Comparison of ENCODE assay signal across 13 cellular contexts in the genomic region with DNA sequence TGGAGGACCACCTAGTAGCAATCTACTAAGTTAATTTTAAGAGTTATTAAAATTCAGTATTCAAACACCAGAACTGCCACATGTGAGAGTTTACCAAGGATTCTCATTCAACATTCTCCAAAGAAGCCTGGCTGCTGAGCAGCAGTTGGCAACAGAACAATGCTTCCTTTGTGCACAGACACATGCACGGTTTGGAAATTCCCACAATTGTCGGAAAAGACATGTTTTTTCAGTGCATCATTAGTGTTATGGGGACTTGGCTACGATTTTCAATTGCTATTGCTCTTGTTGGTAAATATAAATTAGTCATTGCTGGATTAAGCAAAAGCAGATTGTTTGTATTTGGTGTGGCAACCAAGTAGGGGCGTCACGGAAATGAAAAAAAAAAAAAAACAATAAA. TPM values are rescaled to one million over a fixed set of nuclear protein-coding genes. Genes with fewer than 3 reads are reported as not detected.
DNase-seq lines count a peak whose midpoint lies in the region; ATAC-seq and TF ChIP-seq lines count a peak whose summit lies in the region.
"Had no signal": no experiment of that assay in that cellular context is flagged by ENCODE, and none has a peak within 500 bp of the region (broad histone marks: within the 10 kb centered on the region; RNA-seq: fewer than 3 reads in every experiment).

No MANE protein-coding gene starts in this region.

- no peaks in the 10 kb centered on the region for H4K20me1 ChIP-seq in fibroblast of lung (ENCODE audit: control insufficient read depth, extremely low read depth, insufficient read depth, low read length)
- H4K20me1 ChIP-seq in hepatocyte (ENCODE audit: insufficient read depth, poor library complexity, severe bottlenecking), result no peaks in the 10 kb centered on the region

- H3K4me1 ChIP-seq in fibroblast of lung (ENCODE audit: control insufficient read depth, extremely low read depth, insufficient read depth, low read length), result no peaks in the 10 kb centered on the region
- H3K4me1 ChIP-seq in mucosa of descending colon (ENCODE audit: low read depth), result no peaks in the 10 kb centered on the region
- H3K4me1 ChIP-seq in naive thymus-derived CD4-positive, alpha-beta T cell (ENCODE audit: control insufficient read depth in 2 of 2, insufficient read depth in 2 of 2, low read length in 2 of 2), result no peaks in the 10 kb centered on the region
- no peaks in the 10 kb centered on the region for H3K4me1 ChIP-seq in hepatocyte (ENCODE audit: insufficient read depth)

- H3K4me3 ChIP-seq in AG10803 (ENCODE audit: low read length), result no peak overlapping the region
- H3K4me3 ChIP-seq in fibroblast of lung (replicated peaks in 1 of 4; ENCODE audit: control extremely low read depth in 1 of 4, insufficient read depth in 1 of 4, low read depth in 3 of 4, low read length in 4 of 4), result no peak overlapping the region
- H3K4me3 ChIP-seq in mucosa of descending colon, result no peak overlapping the region
- H3K4me3 ChIP-seq in naive thymus-derived CD4-positive, alpha-beta T cell (ENCODE audit: low read length), result no peak overlapping the region
- H3K4me3 ChIP-seq in hepatocyte, result no peak overlapping the region
- H3K4me3 ChIP-seq: upper lobe of right lung had no signal

- H3K9me2 ChIP-seq in hepatocyte (replicated peaks; ENCODE audit: insufficient read depth), result no peaks in the 10 kb centered on the region

- H3K27me3 Mint-ChIP-seq in activated T-cell treated with anti-CD3 and anti-CD28 coated beads, Interleukin-2, amount 50 U/mL, for 4 hours (ENCODE audit: low read depth), result no peaks in the 10 kb centered on the region
- H3K27me3 Mint-ChIP-seq in activated T-helper 17 cell treated with anti-CD3 and anti-CD28 coated beads, Interleukin-2, amount 50 U/mL, for 72 hours, result no peaks in the 10 kb centered on the region
- H3K27me3 Mint-ChIP-seq in naive thymus-derived CD4-positive, alpha-beta T cell, result peaks cover 0 to 20% (median 4%) of the 10 kb centered on the region in 5 donors

- ATAC-seq in mucosa of descending colon, result peak; percentile 57
- ATAC-seq in activated T-cell treated with anti-CD3 and anti-CD28 coated beads, Interleukin-2, amount 50 U/mL, for 4 hours, result no peak
- ATAC-seq in activated T-helper 17 cell treated with anti-CD3 and anti-CD28 coated beads, Interleukin-2, amount 50 U/mL, for 72 hours (replicated peaks), result no peak
- ATAC-seq in naive thymus-derived CD4-positive, alpha-beta T cell, result no peak
- ATAC-seq: naive thymus-derived CD8-positive, alpha-beta T cell; upper lobe of right lung had no signal

- CTCF ChIA-PET in RWPE1 (lab: Yijun Ruan, JAX), result interaction anchor here (0.6 kb wide), 1 partner anchor 581 kb away, joined by 3 read pairs; no protein-coding TSS in a partner anchor
- CTCF ChIA-PET in naive thymus-derived CD4-positive, alpha-beta T cell (lab: Charles Lee), result no interaction called here

- H3K4me3 Mint-ChIP-seq in activated T-cell treated with anti-CD3 and anti-CD28 coated beads, Interleukin-2, amount 50 U/mL, for 4 hours, result no peak overlapping the region
- H3K4me3 Mint-ChIP-seq in activated T-helper 17 cell treated with anti-CD3 and anti-CD28 coated beads, Interleukin-2, amount 50 U/mL, for 72 hours, result no peak overlapping the region
- H3K4me3 Mint-ChIP-seq in naive thymus-derived CD4-positive, alpha-beta T cell, result no peak overlapping the region
- H3K4me3 Mint-ChIP-seq: activated naive CD8-positive, alpha-beta T cell treated with anti-CD3 and anti-CD28 coated beads for 36 hours; naive thymus-derived CD8-positive, alpha-beta T cell had no signal

- POLR2A ChIA-PET in RWPE1 (lab: Yijun Ruan, JAX; ENCODE audit: low non-redundant PET), result no interaction called here
- POLR2A ChIA-PET in naive thymus-derived CD4-positive, alpha-beta T cell (lab: Charles Lee), result no interaction called here

- H3K36me3 Mint-ChIP-seq in activated T-cell treated with anti-CD3 and anti-CD28 coated beads, Interleukin-2, amount 50 U/mL, for 4 hours (ENCODE audit: insufficient read depth), result peaks cover 3% of the 10 kb centered on the region
- H3K36me3 Mint-ChIP-seq in activated T-helper 17 cell treated with anti-CD3 and anti-CD28 coated beads, Interleukin-2, amount 50 U/mL, for 72 hours (ENCODE audit: low read depth), result no peaks in the 10 kb centered on the region
- H3K36me3 Mint-ChIP-seq in naive thymus-derived CD4-positive, alpha-beta T cell, result peaks cover 0 to 4% (median 3%) of the 10 kb centered on the region in 5 donors
- H3K36me3 Mint-ChIP-seq: activated naive CD8-positive, alpha-beta T cell treated with anti-CD3 and anti-CD28 coated beads for 36 hours; naive thymus-derived CD8-positive, alpha-beta T cell had no signal

- peak; percentile 87 for DNase-seq in AG10803 (ENCODE audit: low read depth)
- peak; percentile 7 for DNase-seq in RWPE1 (ENCODE audit: low spot score)
- peak; percentile 65 to 92 for DNase-seq in fibroblast of lung (ENCODE audit: low read depth in 2 of 2)
- peak in 1 of 3 donors; percentile 16 for DNase-seq in mucosa of descending colon
- no peak for DNase-seq in activated T-cell treated with anti-CD3 and anti-CD28 coated beads, Interleukin-2, amount 50 U/mL, for 4 hours
- DNase-seq in naive thymus-derived CD4-positive, alpha-beta T cell, result no peak
- DNase-seq in hepatocyte (ENCODE audit: low spot score), result no peak
- DNase-seq: activated naive CD8-positive, alpha-beta T cell treated with anti-CD3 and anti-CD28 coated beads for 36 hours; glutamatergic neuron; naive thymus-derived CD8-positive, alpha-beta T cell; NCI-H1930; upper lobe of right lung had no signal

- WGBS in hepatocyte (ENCODE audit: low lambda C conversion rate, missing lambda C conversion rate), result 86% methylated on average over 5 of the region's 5 CpGs

- TF ChIP-seq CTCF in AG10803 (conservative IDR thresholded peaks at IDR 0.05; ENCODE audit: low read length) (no peak), RWPE1 (conservative IDR thresholded peaks at IDR 0.05; ENCODE audit: low read depth) (no peak), fibroblast of lung (conservative IDR thresholded peaks at IDR 0.05 in 1 of 2, IDR thresholded peaks at IDR 0.05 in 1 of 2; ENCODE audit: low read depth in 1 of 2, low read length in 2 of 2) (no peak), mucosa of descending colon (IDR thresholded peaks at IDR 0.05) (no peak), hepatocyte (IDR thresholded peaks at IDR 0.05; ENCODE audit: poor library complexity) (no peak)

- no peaks in the 10 kb centered on the region for H3K79me2 ChIP-seq in fibroblast of lung (ENCODE audit: control insufficient read depth, insufficient read depth, low read length)
- H3K79me2 ChIP-seq in hepatocyte, result no peaks in the 10 kb centered on the region

- intact Hi-C loops in mucosa of descending colon (cut with DNase I, micrococcal nuclease), result no loop called here
- intact Hi-C loops in naive thymus-derived CD4-positive, alpha-beta T cell (cut with micrococcal nuclease), result no loop called here

- H3K27me3 ChIP-seq in fibroblast of lung (ENCODE audit: control insufficient read depth, insufficient read depth, low read length) (no peaks in the 10 kb centered on the region), hepatocyte (no peaks in the 10 kb centered on the region)
- no peaks in the 10 kb centered on the region for H3K27me3 ChIP-seq in naive thymus-derived CD4-positive, alpha-beta T cell (ENCODE audit: control insufficient read depth in 2 of 2, insufficient read depth in 2 of 2, low read length in 2 of 2)
- H3K27me3 ChIP-seq: upper lobe of right lung had no signal

- H3K27ac ChIP-seq in RWPE1 (no peak overlapping the region), fibroblast of lung (ENCODE audit: insufficient read depth, low read length) (no peak overlapping the region), hepatocyte (no peak overlapping the region)
- H3K27ac ChIP-seq in naive thymus-derived CD4-positive, alpha-beta T cell (ENCODE audit: low read depth, low read length), result no peak overlapping the region
- H3K27ac ChIP-seq: upper lobe of right lung had no signal

- H3K4me1 Mint-ChIP-seq in activated T-cell treated with anti-CD3 and anti-CD28 coated beads, Interleukin-2, amount 50 U/mL, for 4 hours (ENCODE audit: low read depth), result peaks cover 16% of the 10 kb centered on the region
- H3K4me1 Mint-ChIP-seq in activated T-helper 17 cell treated with anti-CD3 and anti-CD28 coated beads, Interleukin-2, amount 50 U/mL, for 72 hours, result no peaks in the 10 kb centered on the region
- H3K4me1 Mint-ChIP-seq in naive thymus-derived CD4-positive, alpha-beta T cell, result peaks cover 0 to 5% (median 0%) of the 10 kb centered on the region in 7 donors
- H3K4me1 Mint-ChIP-seq: activated naive CD8-positive, alpha-beta T cell treated with anti-CD3 and anti-CD28 coated beads for 36 hours; naive thymus-derived CD8-positive, alpha-beta T cell had no signal

- H3K36me3 ChIP-seq in fibroblast of lung (ENCODE audit: control insufficient read depth, insufficient read depth, low read length) (no peaks in the 10 kb centered on the region), mucosa of descending colon (ENCODE audit: low read depth) (no peaks in the 10 kb centered on the region), hepatocyte (replicated peaks; ENCODE audit: insufficient read depth, low read depth) (no peaks in the 10 kb centered on the region)
- no peaks in the 10 kb centered on the region for H3K36me3 ChIP-seq in naive thymus-derived CD4-positive, alpha-beta T cell (ENCODE audit: control insufficient read depth in 2 of 3, insufficient read depth in 3 of 3, low read length in 3 of 3)
- H3K36me3 ChIP-seq: upper lobe of right lung had no signal

- H3K27ac Mint-ChIP-seq in activated T-helper 17 cell treated with anti-CD3 and anti-CD28 coated beads, Interleukin-2, amount 50 U/mL, for 72 hours, result no peak overlapping the region
- no peak overlapping the region for H3K27ac Mint-ChIP-seq in naive thymus-derived CD4-positive, alpha-beta T cell
- H3K27ac Mint-ChIP-seq: activated naive CD8-positive, alpha-beta T cell treated with anti-CD3 and anti-CD28 coated beads for 36 hours; naive thymus-derived CD8-positive, alpha-beta T cell had no signal

- no peak overlapping the region for H3K9ac ChIP-seq in fibroblast of lung (ENCODE audit: insufficient read depth, low read length)

- no peaks in the 10 kb centered on the region for H3K9me3 Mint-ChIP-seq in activated T-cell treated with anti-CD3 and anti-CD28 coated beads, Interleukin-2, amount 50 U/mL, for 4 hours
- H3K9me3 Mint-ChIP-seq in activated T-helper 17 cell treated with anti-CD3 and anti-CD28 coated beads, Interleukin-2, amount 50 U/mL, for 72 hours, result no peaks in the 10 kb centered on the region
- H3K9me3 Mint-ChIP-seq in naive thymus-derived CD4-positive, alpha-beta T cell, result no peaks in the 10 kb centered on the region
- H3K9me3 Mint-ChIP-seq: activated naive CD8-positive, alpha-beta T cell treated with anti-CD3 and anti-CD28 coated beads for 36 hours; naive thymus-derived CD8-positive, alpha-beta T cell had no signal

- H2AFZ ChIP-seq in fibroblast of lung (ENCODE audit: low read length) (no peak overlapping the region), hepatocyte (no peak overlapping the region)

- no peaks in the 10 kb centered on the region for H3K9me3 ChIP-seq in fibroblast of lung (ENCODE audit: control insufficient read depth, insufficient read depth, low read depth, low read length)
- H3K9me3 ChIP-seq in mucosa of descending colon, result no peaks in the 10 kb centered on the region
- no peaks in the 10 kb centered on the region for H3K9me3 ChIP-seq in naive thymus-derived CD4-positive, alpha-beta T cell (ENCODE audit: control insufficient read depth in 2 of 3, low read length in 3 of 3)
- H3K9me3 ChIP-seq in hepatocyte (ENCODE audit: low read depth), result no peaks in the 10 kb centered on the region
- H3K9me3 ChIP-seq: upper lobe of right lung had no signal

- H3K4me2 ChIP-seq in fibroblast of lung (ENCODE audit: extremely low read depth, insufficient read depth, low read length) (no peak overlapping the region), hepatocyte (no peak overlapping the region)

RNA-seq across cellular contexts. Expression of a gene that starts 22.2 kb away (rescaled TPM):
- total RNA-seq in fibroblast of lung, result 5.9 and 23.9 TPM in 2 replicates
- polyA plus RNA-seq in fibroblast of lung, result 0.45 and 3.5 TPM in 2 replicates
- 0.68 and 2.5 TPM in 2 replicates for polyA plus RNA-seq in fibroblast of lung (2012)
- polyA minus RNA-seq in fibroblast of lung (ENCODE audit: low replicate concordance), result 6.6 TPM in 1 of 2 replicates, not detected in the other
- 10 to 100 TPM in 1 of 3 donors, 1 to 10 TPM in 2; 3.2 to 23.8 (median 3.2) TPM for total RNA-seq in mucosa of descending colon
- 1 to 10 TPM; 1.5 to 4.0 (median 1.6) TPM for total RNA-seq in activated T-cell treated with anti-CD3 and anti-CD28 coated beads, Interleukin-2, amount 50 U/mL, for 4 hours
- 1 to 10 TPM; 2.5 to 3.6 TPM for total RNA-seq in activated T-helper 17 cell treated with anti-CD3 and anti-CD28 coated beads, Interleukin-2, amount 50 U/mL, for 72 hours
- 1 to 10 TPM in 4 of 5 experiments, under 1 TPM in 1; 0.53 to 6.0 (median 4.0) TPM for total RNA-seq in naive thymus-derived CD4-positive, alpha-beta T cell
- polyA plus RNA-seq in naive thymus-derived CD4-positive, alpha-beta T cell, result under 1 TPM in 1 of 2 donors, not detected in 1; 0.51 TPM
- 1.5 and 2.0 TPM in 2 replicates for total RNA-seq in hepatocyte
- 0.77 and 0.88 TPM in 2 replicates for polyA plus RNA-seq in hepatocyte

Comparison
In these comparisons a context has a peak if more than half of its experiments do, and no peak if none do; other contexts are left out.
1. DNase-seq: peak in AG10803 (single experiment), RWPE1 (single experiment) and fibroblast of lung (2 of 2); none in activated T-cell treated with anti-CD3 and anti-CD28 coated beads, Interleukin-2, amount 50 U/mL, for 4 hours (single experiment), naive thymus-derived CD4-positive, alpha-beta T cell (0 of 9) and hepatocyte (single experiment).